ENCODE assay signal across 20 cellular contexts in the genomic region with DNA sequence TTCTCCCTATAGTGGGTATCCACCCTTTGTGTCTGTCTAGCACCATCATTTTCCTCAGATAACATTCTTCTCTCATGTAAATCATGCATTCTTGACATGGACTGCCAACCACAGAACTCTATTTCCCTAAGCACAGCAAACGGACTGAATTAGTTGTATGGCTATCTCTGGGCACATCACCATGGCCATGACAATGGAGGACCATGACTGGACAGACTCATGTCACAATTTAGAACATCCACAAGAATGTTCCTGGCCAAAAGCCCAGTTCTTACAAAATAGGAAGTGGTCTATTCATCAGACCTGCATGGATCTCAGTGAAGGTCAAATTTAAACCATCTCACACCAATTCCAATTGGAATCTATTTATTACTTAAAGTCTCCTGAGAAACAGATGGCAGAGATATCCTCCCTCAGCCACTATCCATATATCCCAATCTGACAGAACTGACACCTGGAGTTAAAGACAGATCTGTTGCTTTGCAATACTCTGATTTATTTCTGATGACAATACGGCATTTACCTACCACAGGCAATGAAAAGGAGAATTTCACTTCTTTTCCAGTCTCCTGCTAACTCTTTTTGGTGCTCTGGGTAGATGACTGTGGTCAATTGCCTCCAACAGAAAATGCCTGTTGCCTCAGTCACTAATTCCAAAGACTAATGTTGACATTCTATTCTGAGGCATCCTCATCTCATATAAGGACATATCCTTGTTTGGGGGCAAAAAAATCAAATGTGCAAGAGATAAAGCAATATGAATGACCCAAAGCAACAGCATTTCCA.
DNase-seq lines count a peak whose midpoint lies in the region; ATAC-seq and TF ChIP-seq lines count a peak whose summit lies in the region.
"Had no signal": no experiment of that assay in that cellular context is flagged by ENCODE, and none has a peak within 500 bp of the region (broad histone marks: within the 10 kb centered on the region; RNA-seq: fewer than 3 reads in every experiment).

No MANE protein-coding gene starts in this region.

- peaks cover 6 to 15% (median 9%) of the 10 kb centered on the region in 5 donors for H3K27me3 Mint-ChIP-seq in naive thymus-derived CD8-positive, alpha-beta T cell
- H3K27me3 Mint-ChIP-seq: activated CD4-positive, alpha-beta memory T cell treated with anti-CD3 and anti-CD28 coated beads for 36 hours had no signal

- H3K9me3 ChIP-seq in mucosa of descending colon: no peaks in the 10 kb centered on the region
- H3K9me3 ChIP-seq: gastrocnemius medialis, Peyer's patch, tibial nerve had no signal

- no peaks in the 10 kb centered on the region for H3K36me3 ChIP-seq in mucosa of descending colon (ENCODE audit: low read depth)
- H3K36me3 ChIP-seq: gastrocnemius medialis, Peyer's patch, tibial nerve had no signal

- H3K4me1 ChIP-seq in mucosa of descending colon (ENCODE audit: low read depth): no peaks in the 10 kb centered on the region
- H3K4me1 ChIP-seq: gastrocnemius medialis, Peyer's patch, tibial nerve had no signal

- in situ Hi-C loops in astrocyte of the cerebellum (cut with HindIII; ENCODE audit: low sequenced_read_pairs): no loop called here

- peak; percentile 65 for DNase-seq in LHCN-M2 (ENCODE audit: low read depth)
- peak; percentile 24 for DNase-seq in astrocyte of the cerebellum (ENCODE audit: low read depth)
- DNase-seq in fibroblast of villous mesenchyme (ENCODE audit: low read depth): peak; percentile 58
- DNase-seq in stromal cell of bone marrow (ENCODE audit: low read depth): peak; percentile 31
- no peak for DNase-seq in mucosa of descending colon
- no peak for DNase-seq in cerebellar nuclear complex (lab: John Stamatoyannopoulos, UW)
- no peak for DNase-seq in naive thymus-derived CD8-positive, alpha-beta T cell
- DNase-seq: activated CD4-positive, alpha-beta memory T cell treated with anti-CD3 and anti-CD28 coated beads for 36 hours; activated T-cell treated with anti-CD3 and anti-CD28 coated beads, Interleukin-2, amount 50 U/mL, for 4 hours; effector CD8-positive, alpha-beta T cell; gastrocnemius medialis; naive thymus-derived CD4-positive, alpha-beta T cell; NCI-H1092 treated with DMSO at 0.1 percent for 48 hours; Peyer's patch; stimulated activated naive B cell treated with anti-CD40 and anti-IgM and Interleukin-4, amounts not matched to agents 10 μg/mL and 1 μg/mL and 100 μg/mL, for 72 hours had no signal

- H3K9me3 Mint-ChIP-seq in naive thymus-derived CD8-positive, alpha-beta T cell: peaks cover 0 to 18% (median 9%) of the 10 kb centered on the region in 9 donors

- POLR2A ChIA-PET in naive thymus-derived CD8-positive, alpha-beta T cell (lab: Charles Lee): no interaction called here

- H3K4me1 Mint-ChIP-seq in naive thymus-derived CD8-positive, alpha-beta T cell: no peaks in the 10 kb centered on the region
- H3K4me1 Mint-ChIP-seq: GM23338; naive thymus-derived CD4-positive, alpha-beta T cell; stimulated activated naive B cell treated with anti-CD40 and anti-IgM and Interleukin-4, amounts not matched to agents 10 μg/mL and 1 μg/mL and 100 μg/mL, for 72 hours had no signal

- no peak overlapping the region for H3K4me3 Mint-ChIP-seq in naive thymus-derived CD8-positive, alpha-beta T cell
- H3K4me3 Mint-ChIP-seq: activated CD4-positive, alpha-beta memory T cell treated with anti-CD3 and anti-CD28 coated beads for 36 hours; activated T-cell treated with anti-CD3 and anti-CD28 coated beads, Interleukin-2, amount 50 U/mL, for 4 hours; GM23338; naive thymus-derived CD4-positive, alpha-beta T cell; stimulated activated naive B cell treated with anti-CD40 and anti-IgM and Interleukin-4, amounts not matched to agents 10 μg/mL and 1 μg/mL and 100 μg/mL, for 72 hours had no signal

- H3K27ac Mint-ChIP-seq in naive thymus-derived CD8-positive, alpha-beta T cell: no peak overlapping the region
- H3K27ac Mint-ChIP-seq: activated CD4-positive, alpha-beta memory T cell treated with anti-CD3 and anti-CD28 coated beads for 36 hours; activated naive CD4-positive, alpha-beta T cell treated with anti-CD3 and anti-CD28 coated beads, Interleukin-2, amount 50 U/mL, for 72 hours; GM23338; naive thymus-derived CD4-positive, alpha-beta T cell; stimulated activated naive B cell treated with anti-CD40 and anti-IgM and Interleukin-4, amounts not matched to agents 10 μg/mL and 1 μg/mL and 100 μg/mL, for 72 hours had no signal

- H3K4me3 ChIP-seq in astrocyte of the cerebellum (ENCODE audit: low read depth, low read length): no peak overlapping the region
- H3K4me3 ChIP-seq in fibroblast of villous mesenchyme (ENCODE audit: low read depth, low read length): no peak overlapping the region
- no peak overlapping the region for H3K4me3 ChIP-seq in mucosa of descending colon
- H3K4me3 ChIP-seq: BLaER1 treated with 17β-estradiol and CSF1 and Interleukin-3, amounts not matched to agents 10 nM and 100 nM; gastrocnemius medialis; GM23338; K562; Peyer's patch; tibial nerve had no signal

- peaks cover 0 to 4% (median 0%) of the 10 kb centered on the region in 3 donors for H3K36me3 Mint-ChIP-seq in naive thymus-derived CD8-positive, alpha-beta T cell
- H3K36me3 Mint-ChIP-seq: activated CD4-positive, alpha-beta memory T cell treated with anti-CD3 and anti-CD28 coated beads for 36 hours; stimulated activated naive B cell treated with anti-CD40 and anti-IgM and Interleukin-4, amounts not matched to agents 10 μg/mL and 1 μg/mL and 100 μg/mL, for 72 hours had no signal

- TF ChIP-seq CTCF in astrocyte of the cerebellum (IDR thresholded peaks at IDR 0.05; ENCODE audit: low read depth, low read length, missing control alignments) (no peak), fibroblast of villous mesenchyme (IDR thresholded peaks at IDR 0.05; ENCODE audit: insufficient read depth, low read depth, low read length) (no peak), mucosa of descending colon (IDR thresholded peaks at IDR 0.05) (no peak)

- intact Hi-C loops in mucosa of descending colon (cut with DNase I, micrococcal nuclease): no loop called here

- no peak for ATAC-seq in mucosa of descending colon
- no peak for ATAC-seq in naive thymus-derived CD8-positive, alpha-beta T cell
- ATAC-seq: activated naive CD4-positive, alpha-beta T cell treated with anti-CD3 and anti-CD28 coated beads, Interleukin-2, amount 50 U/mL, for 72 hours; activated T-cell treated with anti-CD3 and anti-CD28 coated beads, Interleukin-2, amount 50 U/mL, for 4 hours; gastrocnemius medialis; GM23338; K562; naive thymus-derived CD4-positive, alpha-beta T cell; stimulated activated naive B cell treated with anti-CD40 and anti-IgM and Interleukin-4, amounts not matched to agents 10 μg/mL and 1 μg/mL and 100 μg/mL, for 72 hours had no signal

Comparison
In these comparisons a context has a peak if more than half of its experiments do, and no peak if none do; other contexts are left out.
1. DNase-seq: peak in LHCN-M2 (single experiment), astrocyte of the cerebellum (single experiment), fibroblast of villous mesenchyme (single experiment) and stromal cell of bone marrow (single experiment); none in mucosa of descending colon (0 of 3), cerebellar nuclear complex (0 of 2) and naive thymus-derived CD8-positive, alpha-beta T cell (0 of 10).